In the genomic region with DNA sequence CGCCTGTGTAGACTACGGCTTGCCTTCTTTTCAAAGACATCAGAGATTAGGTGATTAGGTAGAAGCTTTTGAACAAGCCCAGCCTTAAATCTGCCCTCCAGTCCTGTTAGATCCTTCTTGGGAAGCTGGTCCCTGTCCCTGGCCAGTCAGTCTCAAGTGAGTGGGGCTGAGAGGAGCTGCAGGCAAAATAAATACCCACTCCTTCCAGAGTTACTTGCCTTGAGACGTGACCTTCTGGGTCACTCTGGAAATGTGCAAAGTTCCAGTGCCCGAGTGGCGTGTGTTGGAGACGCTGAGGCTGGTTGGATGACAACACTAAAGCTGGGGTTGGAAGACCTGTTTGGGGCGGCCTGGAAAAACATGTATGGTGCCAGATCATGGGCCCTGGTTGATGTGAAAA, we compare ENCODE assay signal across 23 cellular contexts. TPM values are rescaled to one million over a fixed set of nuclear protein-coding genes. Genes with fewer than 3 reads are reported as not detected.
A peak's percentile ranks its signal among the peaks of the same experiment; 100 is the strongest.
DNase-seq lines count a peak whose midpoint lies in the region; ATAC-seq and TF ChIP-seq lines count a peak whose summit lies in the region.
"Had no signal": no experiment of that assay in that cellular context is flagged by ENCODE, and none has a peak within 500 bp of the region (broad histone marks: within the 10 kb centered on the region; RNA-seq: fewer than 3 reads in every experiment).

No MANE protein-coding gene starts in this region.

- no peak for ATAC-seq in activated T-helper 17 cell treated with anti-CD3 and anti-CD28 coated beads, Interleukin-2, amount 50 U/mL, for 72 hours (replicated peaks)
- no peak for ATAC-seq in right lobe of liver

- no peaks in the 10 kb centered on the region for H3K27me3 Mint-ChIP-seq in nephron (ENCODE audit: low read depth)
- H3K27me3 Mint-ChIP-seq in activated T-helper 17 cell treated with anti-CD3 and anti-CD28 coated beads, Interleukin-2, amount 50 U/mL, for 72 hours, result peaks cover 4% of the 10 kb centered on the region

- H3K9me3 ChIP-seq in WERI-Rb-1 (ENCODE audit: severe bottlenecking), result no peaks in the 10 kb centered on the region
- H3K9me3 ChIP-seq in tibial artery, result no peaks in the 10 kb centered on the region
- H3K9me3 ChIP-seq in right lobe of liver, result no peaks in the 10 kb centered on the region
- H3K9me3 ChIP-seq: SK-N-SH had no signal

- peak; percentile 38 for DNase-seq in activated effector memory CD4-positive, alpha-beta T cell treated with anti-CD3 and anti-CD28 coated beads, Interleukin-2, amount 50 U/mL, for 16 hours
- no peak for DNase-seq in activated effector memory CD4-positive, alpha-beta T cell treated with Interleukin-2 at 50 U/mL for 16 hours
- peak; percentile 62 for DNase-seq in WERI-Rb-1
- peak in 1 of 2 donors; percentile 66 for DNase-seq in tibial artery
- no peak for DNase-seq in COLO668 (lab: John Stamatoyannopoulos, UW; ENCODE audit: unreplicated experiment)
- no peak for DNase-seq in right lobe of liver
- DNase-seq: CD4-positive, alpha-beta memory T cell; DMS153; GF-D8; NCI-H1105; NCI-H146; NCI-H2029; NCI-H2171 treated with DMSO at 0.1 percent for 48 hours; NCI-H446 treated with DMSO at 0.1 percent for 48 hours; NCI-H526 treated with DMSO at 0.1 percent for 48 hours; SIG-M5; SK-N-SH had no signal

- no peak overlapping the region for H3K4me3 ChIP-seq in WERI-Rb-1 (ENCODE audit: low read depth, low read length)
- H3K4me3 ChIP-seq in tibial artery, result no peak overlapping the region
- H3K4me3 ChIP-seq in right lobe of liver, result no peak overlapping the region
- H3K4me3 ChIP-seq: BLaER1 treated with 17β-estradiol and CSF1 and Interleukin-3, amounts not matched to agents 10 nM and 100 nM had no signal

- WGBS in right lobe of liver (ENCODE audit: insufficient coverage, low coverage, low lambda C conversion rate, missing lambda C conversion rate), result 62% methylated on average over 5 of the region's 7 CpGs

- TF ChIP-seq CTCF in WERI-Rb-1 (IDR thresholded peaks at IDR 0.05; ENCODE audit: low read depth, low read length) (no peak), nephron (IDR thresholded peaks at IDR 0.05; ENCODE audit: unreplicated experiment in 3 of 3) (no peak), tibial artery (IDR thresholded peaks at IDR 0.05) (no peak), right lobe of liver (IDR thresholded peaks at IDR 0.05) (no peak)

- H3K4me1 ChIP-seq in tibial artery (peaks cover 0 to 57% (median 44%) of the 10 kb centered on the region in 4 donors), right lobe of liver (peaks cover 0 to 13% (median 4%) of the 10 kb centered on the region in 4 donors)

- H3K27me3 ChIP-seq in WERI-Rb-1 (ENCODE audit: insufficient read depth, low read depth, severe bottlenecking) (no peaks in the 10 kb centered on the region), tibial artery (no peaks in the 10 kb centered on the region), right lobe of liver (no peaks in the 10 kb centered on the region)
- H3K27me3 ChIP-seq: BLaER1 treated with 17β-estradiol and CSF1 and Interleukin-3, amounts not matched to agents 10 nM and 100 nM had no signal

- intact Hi-C loops in tibial artery (cut with DNase I; ENCODE audit: low total_unique reads) (no loop called here), right lobe of liver (cut with DNase I) (no loop called here)

- no peak for TF ChIP-seq POLR2A in right lobe of liver (IDR thresholded peaks at IDR 0.05)

- peak overlapping the region in 2 of 3 experiments; percentile 10 to 36 for H3K4me3 Mint-ChIP-seq in nephron
- no peak overlapping the region for H3K4me3 Mint-ChIP-seq in activated T-helper 17 cell treated with anti-CD3 and anti-CD28 coated beads, Interleukin-2, amount 50 U/mL, for 72 hours
- H3K4me3 Mint-ChIP-seq: CD4-positive, alpha-beta memory T cell had no signal

- peaks cover 52% of the 10 kb centered on the region for H3K4me1 Mint-ChIP-seq in nephron
- H3K4me1 Mint-ChIP-seq in activated T-helper 17 cell treated with anti-CD3 and anti-CD28 coated beads, Interleukin-2, amount 50 U/mL, for 72 hours, result no peaks in the 10 kb centered on the region
- H3K4me1 Mint-ChIP-seq: CD4-positive, alpha-beta memory T cell had no signal

- peak overlapping the region in 2 of 3 experiments; percentile 48 to 86 for H3K27ac Mint-ChIP-seq in nephron
- H3K27ac Mint-ChIP-seq in activated T-helper 17 cell treated with anti-CD3 and anti-CD28 coated beads, Interleukin-2, amount 50 U/mL, for 72 hours, result no peak overlapping the region
- H3K27ac Mint-ChIP-seq: CD4-positive, alpha-beta memory T cell; IgD-negative memory B cell had no signal

- H3K9me3 Mint-ChIP-seq in nephron, result no peaks in the 10 kb centered on the region
- H3K9me3 Mint-ChIP-seq in activated T-helper 17 cell treated with anti-CD3 and anti-CD28 coated beads, Interleukin-2, amount 50 U/mL, for 72 hours, result no peaks in the 10 kb centered on the region

- H3K36me3 Mint-ChIP-seq in nephron (ENCODE audit: low read depth), result peaks cover 29% of the 10 kb centered on the region
- no peaks in the 10 kb centered on the region for H3K36me3 Mint-ChIP-seq in activated T-helper 17 cell treated with anti-CD3 and anti-CD28 coated beads, Interleukin-2, amount 50 U/mL, for 72 hours (ENCODE audit: low read depth)
- H3K36me3 Mint-ChIP-seq: CD4-positive, alpha-beta memory T cell; IgD-negative memory B cell had no signal

- H3K27ac ChIP-seq in WERI-Rb-1 (peak overlapping the region; percentile 67), tibial artery (peak overlapping the region; percentile 8 to 34), right lobe of liver (no peak overlapping the region)
- H3K27ac ChIP-seq: 22Rv1; BLaER1 treated with 17β-estradiol and CSF1 and Interleukin-3, amounts not matched to agents 10 nM and 100 nM; RWPE1 had no signal

- H3K36me3 ChIP-seq in WERI-Rb-1 (no peaks in the 10 kb centered on the region), tibial artery (no peaks in the 10 kb centered on the region), right lobe of liver (no peaks in the 10 kb centered on the region)

RNA-seq across cellular contexts. Expression of gene TCF7L1, which starts 32.1 kb away (rescaled TPM):
- not detected for total RNA-seq in activated T-helper 17 cell treated with anti-CD3 and anti-CD28 coated beads, Interleukin-2, amount 50 U/mL, for 72 hours
- total RNA-seq in right lobe of liver, result 1 to 10 TPM; 1.2 to 8.8 (median 3.7) TPM
- total RNA-seq: CD4-positive, alpha-beta memory T cell had no signal

Comparison
In these comparisons a context has a peak if more than half of its experiments do, and no peak if none do; other contexts are left out.
1. DNase-seq: peak in activated effector memory CD4-positive, alpha-beta T cell treated with anti-CD3 and anti-CD28 coated beads, Interleukin-2, amount 50 U/mL, for 16 hours (single experiment) and WERI-Rb-1 (single experiment); none in activated effector memory CD4-positive, alpha-beta T cell treated with Interleukin-2 at 50 U/mL for 16 hours (single experiment), COLO668 (single experiment) and right lobe of liver (0 of 3).
2. H3K27ac ChIP-seq: peak in WERI-Rb-1 (single experiment) and tibial artery (2 of 2); none in right lobe of liver (0 of 3).